28 cellular contexts compared by ENCODE assay signal in genomic region chr22:26921726-26922125, GRCh38.
"Had no signal": no experiment of that assay in that cellular context is flagged by ENCODE, and none has a peak within 500 bp of the region (broad histone marks: within the 10 kb centered on the region; RNA-seq: fewer than 3 reads in every experiment).

No MANE protein-coding gene starts in this region.

- H3K4me3 ChIP-seq: esophagus squamous epithelium, heart right ventricle, left lung, mucosa of descending colon, neural progenitor cell, right atrium auricular region, sigmoid colon, thoracic aorta, tibial nerve, upper lobe of left lung had no signal

- H3K9me3 Mint-ChIP-seq: effector memory CD8-positive, alpha-beta T cell; mesothelial cell of epicardium; natural killer cell treated with Interleukin-12 subunit alpha and Interleukin-12 subunit beta and Interleukin-15 and Interleukin-18, amount 100 ng/mL, for 72 hours; neural progenitor cell; stimulated activated memory B cell treated with anti-CD40 and anti-IgM and Interleukin-4, amounts not matched to agents 10 μg/mL and 1 μg/mL and 100 μg/mL, for 72 hours had no signal

- ATAC-seq: effector memory CD8-positive, alpha-beta T cell; heart right ventricle; left cardiac atrium; left lung; mucosa of descending colon; stimulated activated naive CD8-positive, alpha-beta T cell treated with anti-CD3 and anti-CD28 coated beads, Interleukin-15, Interleukin-2, amounts not matched to agents 100 U/mL and 50 U/mL, for 24 hours had no signal

- H3K36me3 Mint-ChIP-seq: mesothelial cell of epicardium; naive B cell; natural killer cell treated with Interleukin-12 subunit alpha and Interleukin-12 subunit beta and Interleukin-15 and Interleukin-18, amount 100 ng/mL, for 72 hours; neural progenitor cell; stimulated activated memory B cell treated with anti-CD40 and anti-IgM and Interleukin-4, amounts not matched to agents 10 μg/mL and 1 μg/mL and 100 μg/mL, for 72 hours had no signal

- H3K27me3 ChIP-seq: left lung, right atrium auricular region, sigmoid colon, tibial nerve, upper lobe of left lung had no signal

- H3K4me3 Mint-ChIP-seq: effector memory CD8-positive, alpha-beta T cell; mesothelial cell of epicardium; naive B cell; natural killer cell treated with Interleukin-12 subunit alpha and Interleukin-12 subunit beta and Interleukin-15 and Interleukin-18, amount 100 ng/mL, for 72 hours; neural progenitor cell; stimulated activated memory B cell treated with anti-CD40 and anti-IgM and Interleukin-4, amounts not matched to agents 10 μg/mL and 1 μg/mL and 100 μg/mL, for 72 hours had no signal

- DNase-seq: cortex of kidney; effector memory CD8-positive, alpha-beta T cell; erythroblast; esophagus squamous epithelium; foreskin melanocyte; glutamatergic neuron; heart right ventricle; hippocampal formation; left cardiac atrium; left lung; mesenchymal stem cell; mucosa of descending colon; naive B cell; sigmoid colon; stimulated activated CD4-positive, alpha-beta T cell treated with anti-CD3 and anti-CD28 coated beads, Interleukin-2, amount 100 ng/mL, for 24 hours; stimulated activated CD4-positive, alpha-beta T cell treated with anti-CD3 and anti-CD28 coated beads, Interleukin-4, amount 100 ng/mL, for 24 hours; stimulated activated naive CD8-positive, alpha-beta T cell treated with anti-CD3 and anti-CD28 coated beads, Interleukin-15, Interleukin-2, amounts not matched to agents 100 U/mL and 50 U/mL, for 24 hours; substantia nigra; upper lobe of left lung had no signal

- H3K4me1 Mint-ChIP-seq: mesothelial cell of epicardium; naive B cell; stimulated activated memory B cell treated with anti-CD40 and anti-IgM and Interleukin-4, amounts not matched to agents 10 μg/mL and 1 μg/mL and 100 μg/mL, for 72 hours had no signal

- H3K27ac Mint-ChIP-seq: effector memory CD8-positive, alpha-beta T cell; mesothelial cell of epicardium; naive B cell; natural killer cell treated with Interleukin-12 subunit alpha and Interleukin-12 subunit beta and Interleukin-15 and Interleukin-18, amount 100 ng/mL, for 72 hours; neural progenitor cell; progenitor cell of endocrine pancreas; stimulated activated memory B cell treated with anti-CD40 and anti-IgM and Interleukin-4, amounts not matched to agents 10 μg/mL and 1 μg/mL and 100 μg/mL, for 72 hours had no signal

- H3K36me3 ChIP-seq: esophagus squamous epithelium, heart right ventricle, left lung, neural progenitor cell, right atrium auricular region, sigmoid colon, thoracic aorta, tibial nerve, upper lobe of left lung had no signal

- H3K27ac ChIP-seq: esophagus squamous epithelium, heart right ventricle, left lung, neural progenitor cell, parathyroid adenoma, right atrium auricular region, sigmoid colon, thoracic aorta, tibial nerve, upper lobe of left lung had no signal

- H3K9me3 ChIP-seq: esophagus squamous epithelium, heart right ventricle, left lung, mucosa of descending colon, right atrium auricular region, sigmoid colon, thoracic aorta, tibial nerve, upper lobe of left lung had no signal
